In genomic region chr6:17872908-17873307, GRCh38 we compare ENCODE assay signal across 28 cellular contexts.
"Had no signal": no experiment of that assay in that cellular context is flagged by ENCODE, and none has a peak within 500 bp of the region (broad histone marks: within the 10 kb centered on the region; RNA-seq: fewer than 3 reads in every experiment).

No MANE protein-coding gene starts in this region.

- H3K9me3 ChIP-seq: ascending aorta, breast epithelium, colonic mucosa, esophagus muscularis mucosa, gastrocnemius medialis, heart left ventricle had no signal

- ATAC-seq: activated CD4-positive, alpha-beta T cell treated with anti-CD3 and anti-CD28 coated beads for 36 hours; activated CD8-positive, alpha-beta memory T cell treated with anti-CD3 and anti-CD28 coated beads, Interleukin-2, amount 10 ng/mL, durations not matched to agents 7 days and 5 days; activated CD8-positive, alpha-beta T cell treated with anti-CD3 and anti-CD28 coated beads, Interleukin-2, amount 10 ng/mL, durations not matched to agents 7 days and 5 days; effector memory CD8-positive, alpha-beta T cell; foreskin keratinocyte; gastrocnemius medialis; heart left ventricle had no signal

- H3K4me3 ChIP-seq: ascending aorta, breast epithelium, cardiac muscle cell, colonic mucosa, esophagus muscularis mucosa, gastrocnemius medialis, heart left ventricle had no signal

- H3K27ac ChIP-seq: ascending aorta, breast epithelium, cardiac muscle cell, colonic mucosa, foreskin keratinocyte, gastrocnemius medialis had no signal

- H3K27me3 ChIP-seq: ascending aorta, breast epithelium, cardiac muscle cell, colonic mucosa, esophagus muscularis mucosa, foreskin keratinocyte, gastrocnemius medialis, heart left ventricle had no signal

- H3K4me1 ChIP-seq: breast epithelium, colonic mucosa had no signal

- H3K36me3 ChIP-seq: ascending aorta, breast epithelium, cardiac muscle cell, colonic mucosa, gastrocnemius medialis had no signal

- DNase-seq: activated CD4-positive, alpha-beta memory T cell treated with anti-CD3 and anti-CD28 coated beads for 36 hours; activated CD4-positive, alpha-beta T cell treated with anti-CD3 and anti-CD28 coated beads for 36 hours; activated CD4-positive, alpha-beta T cell treated with anti-CD3 and anti-CD28 coated beads, Interleukin-2, amount 10 ng/mL, durations not matched to agents 24 days and 14 days; activated CD4-positive, CD25-positive, alpha-beta regulatory T cell; activated CD4-positive, CD25-positive, alpha-beta regulatory T cell treated with anti-CD3 and anti-CD28 coated beads, Interleukin-2, amount 50 U/mL, for 72 hours; activated CD8-positive, alpha-beta memory T cell treated with anti-CD3 and anti-CD28 coated beads, Interleukin-2, amount 10 ng/mL, durations not matched to agents 7 days and 5 days; activated CD8-positive, alpha-beta memory T cell treated with anti-CD3 and anti-CD28 coated beads, Interleukin-2, amount 50 U/mL, for 4 hours; activated CD8-positive, alpha-beta T cell treated with anti-CD3 and anti-CD28 coated beads, Interleukin-2, amount 10 ng/mL, durations not matched to agents 7 days and 5 days; activated effector memory CD4-positive, alpha-beta T cell treated with anti-CD3 and anti-CD28 coated beads, Interleukin-2, amount 50 U/mL, for 16 hours; activated naive CD4-positive, alpha-beta T cell treated with anti-CD3 and anti-CD28 coated beads for 36 hours; activated naive CD8-positive, alpha-beta T cell treated with anti-CD3 and anti-CD28 coated beads, Interleukin-2, amount 10 ng/mL, durations not matched to agents 7 days and 5 days; activated T-cell treated with anti-CD3 and anti-CD28 coated beads, Interleukin-2, amount 50 U/mL, for 1 hour; activated T-cell treated with anti-CD3 and anti-CD28 coated beads, Interleukin-2, amount 50 U/mL, for 48 hours; central memory CD4-positive, alpha-beta T cell; cerebellar nuclear complex; colonic mucosa; effector CD4-positive, alpha-beta T cell; effector memory CD8-positive, alpha-beta T cell; erythroblast; foreskin keratinocyte; gastrocnemius medialis; glutamatergic neuron; heart left ventricle; T-helper 2 cell had no signal
